Comparison of ENCODE assay signal across 12 cellular contexts in the genomic region with DNA sequence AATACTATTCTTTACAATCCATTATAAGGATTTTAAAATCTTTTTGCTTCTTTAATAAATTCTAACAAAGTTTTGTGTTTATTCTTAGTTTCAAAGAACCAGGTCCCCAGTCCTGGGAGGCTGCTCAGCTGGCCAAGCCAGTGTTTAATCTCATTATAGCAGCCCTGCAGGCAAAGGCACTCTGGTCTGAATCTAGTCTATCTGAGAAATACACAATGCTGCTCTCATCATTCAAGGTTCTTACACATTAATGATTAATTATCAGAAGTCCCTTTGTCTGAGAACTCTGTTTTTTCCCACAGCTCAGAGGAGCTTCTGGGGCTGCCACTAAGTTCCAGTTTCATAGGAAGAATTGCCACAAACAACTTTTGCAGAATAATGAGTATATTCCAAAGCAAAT. TPM values are rescaled to one million over a fixed set of nuclear protein-coding genes. Genes with fewer than 3 reads are reported as not detected.
DNase-seq lines count a peak whose midpoint lies in the region; ATAC-seq, FAIRE-seq and TF ChIP-seq lines count a peak whose summit lies in the region.
"Had no signal": no experiment of that assay in that cellular context is flagged by ENCODE, and none has a peak within 500 bp of the region (broad histone marks: within the 10 kb centered on the region; RNA-seq: fewer than 3 reads in every experiment).

No MANE protein-coding gene starts in this region.

- CTCF ChIA-PET in A549 (lab: Yijun Ruan, JAX): interaction anchor here (0.6 to 8.5 kb wide), 27 partner anchors 10 to 536 kb away, joined by 3 to 85 read pairs (median 5); a partner anchor contains a TSS

- TF ChIP-seq RAD21 in A549 (conservative IDR thresholded peaks at IDR 0.05 in 1 of 2, IDR thresholded peaks at IDR 0.05 in 1 of 2): no peak

- POLR2A ChIA-PET in A549 (lab: Yijun Ruan, JAX): interaction anchor here (0.7 to 1.8 kb wide), 2 partner anchors 28 to 182 kb away, joined by 3 to 4 read pairs; a partner anchor contains a TSS

- TF ChIP-seq CTCF in A549 (IDR thresholded peaks at IDR 0.05) (no peak), testis (IDR thresholded peaks at IDR 0.05) (no peak)

- peaks cover 71% of the 10 kb centered on the region for H3K4me1 ChIP-seq in A549
- H3K4me1 ChIP-seq in testis: peaks cover 7% of the 10 kb centered on the region

- ATAC-seq in A549: no peak
- ATAC-seq in HG02763 (IDR thresholded peaks at IDR 0.05; ENCODE audit: unreplicated experiment): peak; percentile 50
- ATAC-seq in HG03558 (IDR thresholded peaks at IDR 0.05; ENCODE audit: extremely low read depth, unreplicated experiment): peak; percentile 33

- H3K27ac ChIP-seq in A549 (peak overlapping the region; percentile 90 to 92; a peak in 5 of 6 replicates), testis (no peak overlapping the region)
- H3K27ac ChIP-seq: tibial nerve had no signal

- intact Hi-C loops in testis (cut with DNase I; ENCODE audit: low total_unique reads): loop anchor here (5.0 kb wide), 1 partner anchor 500 kb away; no protein-coding TSS in a partner anchor

- DNase-seq in A549 (ENCODE audit: low read depth in 1 of 2, low spot score in 1 of 2) (peak in 1 of 2 experiments; percentile 13), GM19238 (ENCODE audit: insufficient read length, low spot score) (peak; percentile 13), HUDEP-2 (lab: John Stamatoyannopoulos, UW; ENCODE audit: unreplicated experiment in 76 of 76) (no peak), testis (no peak), RCC 7860 (ENCODE audit: low spot score) (no peak), DMS153 (lab: John Stamatoyannopoulos, UW) (no peak)
- DNase-seq: activated effector memory CD4-positive, alpha-beta T cell treated with anti-CD3 and anti-CD28 coated beads, Interleukin-2, amount 50 U/mL, for 16 hours; mesenchymal stem cell; T-helper 2 cell had no signal

- H3K9me3 ChIP-seq in A549 (no peaks in the 10 kb centered on the region), testis (no peaks in the 10 kb centered on the region)
- H3K9me3 ChIP-seq: tibial nerve had no signal

- no peak for TF ChIP-seq POLR2A in A549 (IDR thresholded peaks at IDR 0.05; ENCODE audit: low read length)
- TF ChIP-seq POLR2A in testis (IDR thresholded peaks at IDR 0.05): no peak

- H3K36me3 ChIP-seq in testis (ENCODE audit: low read depth, missing control alignments): no peaks in the 10 kb centered on the region

- no peak for FAIRE-seq in A549 (lab: Jason Lieb, UNC)
- FAIRE-seq in RCC 7860 (lab: Jason Lieb, UNC): no peak

- TF ChIP-seq EP300 in A549 (IDR thresholded peaks at IDR 0.05): no peak

- H3K4me2 ChIP-seq in A549: no peak overlapping the region

- no peaks in the 10 kb centered on the region for H3K27me3 ChIP-seq in testis
- H3K27me3 ChIP-seq: tibial nerve had no signal

- H3K4me3 ChIP-seq in A549 (no peak overlapping the region), testis (no peak overlapping the region)
- H3K4me3 ChIP-seq: tibial nerve had no signal

TF ChIP-seq in A549, 52 proteins besides CTCF, POLR2A, EP300 and RAD21:
- TF ChIP-seq GATA3 (IDR thresholded peaks at IDR 0.05; ENCODE audit: borderline replicate concordance) (no peak), ZC3H11A (IDR thresholded peaks at IDR 0.05) (no peak), MAFK (IDR thresholded peaks at IDR 0.05; ENCODE audit: partially characterized antibody) (no peak), HOXB5 (CRISPR knock-in tag; IDR thresholded peaks at IDR 0.05) (no peak), CHD4 (IDR thresholded peaks at IDR 0.05; ENCODE audit: borderline replicate concordance) (no peak), MAZ (IDR thresholded peaks at IDR 0.05; ENCODE audit: borderline replicate concordance, low read depth, low read length) (no peak), FOSL2 (IDR thresholded peaks at IDR 0.05) (no peak), FOSL2 (CRISPR knock-in tag; IDR thresholded peaks at IDR 0.05) (no peak), ESRRA (IDR thresholded peaks at IDR 0.05; ENCODE audit: borderline replicate concordance, low read length) (no peak), JUN (IDR thresholded peaks at IDR 0.05) (no peak), KDM5A (IDR thresholded peaks at IDR 0.05) (no peak), FOSB (CRISPR knock-in tag; IDR thresholded peaks at IDR 0.05) (no peak)
- TF ChIP-seq, protein P1, sequence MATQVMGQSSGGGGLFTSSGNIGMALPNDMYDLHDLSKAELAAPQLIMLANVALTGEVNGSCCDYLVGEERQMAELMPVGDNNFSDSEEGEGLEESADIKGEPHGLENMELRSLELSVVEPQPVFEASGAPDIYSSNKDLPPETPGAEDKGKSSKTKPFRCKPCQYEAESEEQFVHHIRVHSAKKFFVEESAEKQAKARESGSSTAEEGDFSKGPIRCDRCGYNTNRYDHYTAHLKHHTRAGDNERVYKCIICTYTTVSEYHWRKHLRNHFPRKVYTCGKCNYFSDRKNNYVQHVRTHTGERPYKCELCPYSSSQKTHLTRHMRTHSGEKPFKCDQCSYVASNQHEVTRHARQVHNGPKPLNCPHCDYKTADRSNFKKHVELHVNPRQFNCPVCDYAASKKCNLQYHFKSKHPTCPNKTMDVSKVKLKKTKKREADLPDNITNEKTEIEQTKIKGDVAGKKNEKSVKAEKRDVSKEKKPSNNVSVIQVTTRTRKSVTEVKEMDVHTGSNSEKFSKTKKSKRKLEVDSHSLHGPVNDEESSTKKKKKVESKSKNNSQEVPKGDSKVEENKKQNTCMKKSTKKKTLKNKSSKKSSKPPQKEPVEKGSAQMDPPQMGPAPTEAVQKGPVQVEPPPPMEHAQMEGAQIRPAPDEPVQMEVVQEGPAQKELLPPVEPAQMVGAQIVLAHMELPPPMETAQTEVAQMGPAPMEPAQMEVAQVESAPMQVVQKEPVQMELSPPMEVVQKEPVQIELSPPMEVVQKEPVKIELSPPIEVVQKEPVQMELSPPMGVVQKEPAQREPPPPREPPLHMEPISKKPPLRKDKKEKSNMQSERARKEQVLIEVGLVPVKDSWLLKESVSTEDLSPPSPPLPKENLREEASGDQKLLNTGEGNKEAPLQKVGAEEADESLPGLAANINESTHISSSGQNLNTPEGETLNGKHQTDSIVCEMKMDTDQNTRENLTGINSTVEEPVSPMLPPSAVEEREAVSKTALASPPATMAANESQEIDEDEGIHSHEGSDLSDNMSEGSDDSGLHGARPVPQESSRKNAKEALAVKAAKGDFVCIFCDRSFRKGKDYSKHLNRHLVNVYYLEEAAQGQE (IDR thresholded peaks at IDR 0.05): no peak
TF ChIP-seq in A549: peak in this region for 0.

RNA-seq across cellular contexts. Expression of a gene that starts 27.7 kb away (rescaled TPM):
- polyA plus RNA-seq in A549 (2011; rRNA removed): 15.3 and 21.3 TPM in 2 replicates
- polyA plus RNA-seq in A549 (2012; cell fraction: cytosol; rRNA removed): 5.7 and 6.3 TPM in 2 replicates
- polyA plus RNA-seq in A549 (2012; cell fraction: nucleus; rRNA removed): 4.0 and 4.7 TPM in 2 replicates
- 9.7 to 12.6 TPM (median 12.2 TPM) in 3 replicates for polyA plus RNA-seq in A549 (2017; fragmentation: RNase III; extraction: RNeasy Plus Mini Kit Qiagen cat#74134 plus additional on column Dnase treatment)
- polyA minus RNA-seq in A549 (2011; rRNA and poly(A)+ RNA removed): 7.7 and 9.9 TPM in 2 replicates
- total RNA-seq in testis: 10 to 100 TPM; 21.4 to 27.1 TPM
- 16.9 TPM for polyA plus RNA-seq in testis (ENCODE audit: insufficient read depth, low read depth, low replicate concordance)

RNA-seq across cellular contexts. Expression of a gene that starts 43.8 kb away (rescaled TPM):
- 14.2 and 26.2 TPM in 2 replicates for polyA plus RNA-seq in A549 (2011; rRNA removed)
- polyA plus RNA-seq in A549 (2012; cell fraction: cytosol; rRNA removed): 3.4 and 5.0 TPM in 2 replicates
- 1.9 and 3.3 TPM in 2 replicates for polyA plus RNA-seq in A549 (2012; cell fraction: nucleus; rRNA removed)
- polyA plus RNA-seq in A549 (2017; fragmentation: RNase III; extraction: RNeasy Plus Mini Kit Qiagen cat#74134 plus additional on column Dnase treatment): 14.4 to 16.8 TPM (median 15.2 TPM) in 3 replicates
- polyA minus RNA-seq in A549 (2011; rRNA and poly(A)+ RNA removed): 3.8 and 4.8 TPM in 2 replicates
- total RNA-seq in testis: 10 to 100 TPM; 25.1 to 46.0 TPM
- polyA plus RNA-seq in testis (ENCODE audit: insufficient read depth, low read depth, low replicate concordance): 11.9 TPM

Comparison
In these comparisons a context has a peak if more than half of its experiments do, and no peak if none do; other contexts are left out.
1. ATAC-seq: peak in HG02763 (single experiment) and HG03558 (single experiment); none in A549 (0 of 2).
2. H3K27ac ChIP-seq: peak in A549 (2 of 2); none in testis (0 of 2).